Comparison of ENCODE assay signal across 2 cellular contexts in the genomic region with DNA sequence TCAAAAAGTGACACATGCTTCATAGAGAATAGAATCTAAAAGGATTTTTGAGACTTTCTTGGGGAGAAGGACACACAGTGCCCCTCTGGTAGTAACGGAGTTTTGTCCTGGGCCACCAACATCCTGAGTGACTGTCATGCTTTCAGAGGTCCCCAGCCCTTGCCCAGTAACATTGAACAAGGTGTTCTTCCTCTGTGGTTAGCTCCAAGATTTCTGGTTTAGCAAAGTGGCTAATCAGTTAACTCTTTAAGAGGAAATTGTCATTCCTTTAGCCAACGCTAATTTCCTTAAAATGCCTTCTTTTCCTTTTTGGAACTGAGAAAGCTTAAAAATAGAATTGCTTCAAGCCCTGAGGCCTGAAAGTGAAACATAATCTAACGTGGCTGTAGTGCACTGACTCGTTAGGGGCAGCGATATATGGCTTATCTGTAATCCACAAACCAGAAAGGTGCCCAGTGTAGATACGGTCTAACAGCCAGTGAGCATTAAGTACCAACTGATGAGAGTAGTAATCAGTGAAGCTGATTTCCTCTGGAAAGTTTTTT.
TF ChIP-seq lines count a peak whose summit lies in the region.

No MANE protein-coding gene starts in this region.

TF ChIP-seq in WTC11, 78 proteins besides CTCF, POLR2A, EP300 and RAD21 (continued from another document):
- TF ChIP-seq, protein P1, sequence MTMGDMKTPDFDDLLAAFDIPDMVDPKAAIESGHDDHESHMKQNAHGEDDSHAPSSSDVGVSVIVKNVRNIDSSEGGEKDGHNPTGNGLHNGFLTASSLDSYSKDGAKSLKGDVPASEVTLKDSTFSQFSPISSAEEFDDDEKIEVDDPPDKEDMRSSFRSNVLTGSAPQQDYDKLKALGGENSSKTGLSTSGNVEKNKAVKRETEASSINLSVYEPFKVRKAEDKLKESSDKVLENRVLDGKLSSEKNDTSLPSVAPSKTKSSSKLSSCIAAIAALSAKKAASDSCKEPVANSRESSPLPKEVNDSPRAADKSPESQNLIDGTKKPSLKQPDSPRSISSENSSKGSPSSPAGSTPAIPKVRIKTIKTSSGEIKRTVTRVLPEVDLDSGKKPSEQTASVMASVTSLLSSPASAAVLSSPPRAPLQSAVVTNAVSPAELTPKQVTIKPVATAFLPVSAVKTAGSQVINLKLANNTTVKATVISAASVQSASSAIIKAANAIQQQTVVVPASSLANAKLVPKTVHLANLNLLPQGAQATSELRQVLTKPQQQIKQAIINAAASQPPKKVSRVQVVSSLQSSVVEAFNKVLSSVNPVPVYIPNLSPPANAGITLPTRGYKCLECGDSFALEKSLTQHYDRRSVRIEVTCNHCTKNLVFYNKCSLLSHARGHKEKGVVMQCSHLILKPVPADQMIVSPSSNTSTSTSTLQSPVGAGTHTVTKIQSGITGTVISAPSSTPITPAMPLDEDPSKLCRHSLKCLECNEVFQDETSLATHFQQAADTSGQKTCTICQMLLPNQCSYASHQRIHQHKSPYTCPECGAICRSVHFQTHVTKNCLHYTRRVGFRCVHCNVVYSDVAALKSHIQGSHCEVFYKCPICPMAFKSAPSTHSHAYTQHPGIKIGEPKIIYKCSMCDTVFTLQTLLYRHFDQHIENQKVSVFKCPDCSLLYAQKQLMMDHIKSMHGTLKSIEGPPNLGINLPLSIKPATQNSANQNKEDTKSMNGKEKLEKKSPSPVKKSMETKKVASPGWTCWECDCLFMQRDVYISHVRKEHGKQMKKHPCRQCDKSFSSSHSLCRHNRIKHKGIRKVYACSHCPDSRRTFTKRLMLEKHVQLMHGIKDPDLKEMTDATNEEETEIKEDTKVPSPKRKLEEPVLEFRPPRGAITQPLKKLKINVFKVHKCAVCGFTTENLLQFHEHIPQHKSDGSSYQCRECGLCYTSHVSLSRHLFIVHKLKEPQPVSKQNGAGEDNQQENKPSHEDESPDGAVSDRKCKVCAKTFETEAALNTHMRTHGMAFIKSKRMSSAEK (CRISPR knock-in tag; IDR thresholded peaks at IDR 0.05; ENCODE audit: borderline replicate concordance), result no peak
TF ChIP-seq in WTC11: peak in this region for 0.

TF ChIP-seq in GM23338, 12 proteins besides CTCF, POLR2A, EP300 and RAD21 (continued from another document):
- TF ChIP-seq, protein P2, sequence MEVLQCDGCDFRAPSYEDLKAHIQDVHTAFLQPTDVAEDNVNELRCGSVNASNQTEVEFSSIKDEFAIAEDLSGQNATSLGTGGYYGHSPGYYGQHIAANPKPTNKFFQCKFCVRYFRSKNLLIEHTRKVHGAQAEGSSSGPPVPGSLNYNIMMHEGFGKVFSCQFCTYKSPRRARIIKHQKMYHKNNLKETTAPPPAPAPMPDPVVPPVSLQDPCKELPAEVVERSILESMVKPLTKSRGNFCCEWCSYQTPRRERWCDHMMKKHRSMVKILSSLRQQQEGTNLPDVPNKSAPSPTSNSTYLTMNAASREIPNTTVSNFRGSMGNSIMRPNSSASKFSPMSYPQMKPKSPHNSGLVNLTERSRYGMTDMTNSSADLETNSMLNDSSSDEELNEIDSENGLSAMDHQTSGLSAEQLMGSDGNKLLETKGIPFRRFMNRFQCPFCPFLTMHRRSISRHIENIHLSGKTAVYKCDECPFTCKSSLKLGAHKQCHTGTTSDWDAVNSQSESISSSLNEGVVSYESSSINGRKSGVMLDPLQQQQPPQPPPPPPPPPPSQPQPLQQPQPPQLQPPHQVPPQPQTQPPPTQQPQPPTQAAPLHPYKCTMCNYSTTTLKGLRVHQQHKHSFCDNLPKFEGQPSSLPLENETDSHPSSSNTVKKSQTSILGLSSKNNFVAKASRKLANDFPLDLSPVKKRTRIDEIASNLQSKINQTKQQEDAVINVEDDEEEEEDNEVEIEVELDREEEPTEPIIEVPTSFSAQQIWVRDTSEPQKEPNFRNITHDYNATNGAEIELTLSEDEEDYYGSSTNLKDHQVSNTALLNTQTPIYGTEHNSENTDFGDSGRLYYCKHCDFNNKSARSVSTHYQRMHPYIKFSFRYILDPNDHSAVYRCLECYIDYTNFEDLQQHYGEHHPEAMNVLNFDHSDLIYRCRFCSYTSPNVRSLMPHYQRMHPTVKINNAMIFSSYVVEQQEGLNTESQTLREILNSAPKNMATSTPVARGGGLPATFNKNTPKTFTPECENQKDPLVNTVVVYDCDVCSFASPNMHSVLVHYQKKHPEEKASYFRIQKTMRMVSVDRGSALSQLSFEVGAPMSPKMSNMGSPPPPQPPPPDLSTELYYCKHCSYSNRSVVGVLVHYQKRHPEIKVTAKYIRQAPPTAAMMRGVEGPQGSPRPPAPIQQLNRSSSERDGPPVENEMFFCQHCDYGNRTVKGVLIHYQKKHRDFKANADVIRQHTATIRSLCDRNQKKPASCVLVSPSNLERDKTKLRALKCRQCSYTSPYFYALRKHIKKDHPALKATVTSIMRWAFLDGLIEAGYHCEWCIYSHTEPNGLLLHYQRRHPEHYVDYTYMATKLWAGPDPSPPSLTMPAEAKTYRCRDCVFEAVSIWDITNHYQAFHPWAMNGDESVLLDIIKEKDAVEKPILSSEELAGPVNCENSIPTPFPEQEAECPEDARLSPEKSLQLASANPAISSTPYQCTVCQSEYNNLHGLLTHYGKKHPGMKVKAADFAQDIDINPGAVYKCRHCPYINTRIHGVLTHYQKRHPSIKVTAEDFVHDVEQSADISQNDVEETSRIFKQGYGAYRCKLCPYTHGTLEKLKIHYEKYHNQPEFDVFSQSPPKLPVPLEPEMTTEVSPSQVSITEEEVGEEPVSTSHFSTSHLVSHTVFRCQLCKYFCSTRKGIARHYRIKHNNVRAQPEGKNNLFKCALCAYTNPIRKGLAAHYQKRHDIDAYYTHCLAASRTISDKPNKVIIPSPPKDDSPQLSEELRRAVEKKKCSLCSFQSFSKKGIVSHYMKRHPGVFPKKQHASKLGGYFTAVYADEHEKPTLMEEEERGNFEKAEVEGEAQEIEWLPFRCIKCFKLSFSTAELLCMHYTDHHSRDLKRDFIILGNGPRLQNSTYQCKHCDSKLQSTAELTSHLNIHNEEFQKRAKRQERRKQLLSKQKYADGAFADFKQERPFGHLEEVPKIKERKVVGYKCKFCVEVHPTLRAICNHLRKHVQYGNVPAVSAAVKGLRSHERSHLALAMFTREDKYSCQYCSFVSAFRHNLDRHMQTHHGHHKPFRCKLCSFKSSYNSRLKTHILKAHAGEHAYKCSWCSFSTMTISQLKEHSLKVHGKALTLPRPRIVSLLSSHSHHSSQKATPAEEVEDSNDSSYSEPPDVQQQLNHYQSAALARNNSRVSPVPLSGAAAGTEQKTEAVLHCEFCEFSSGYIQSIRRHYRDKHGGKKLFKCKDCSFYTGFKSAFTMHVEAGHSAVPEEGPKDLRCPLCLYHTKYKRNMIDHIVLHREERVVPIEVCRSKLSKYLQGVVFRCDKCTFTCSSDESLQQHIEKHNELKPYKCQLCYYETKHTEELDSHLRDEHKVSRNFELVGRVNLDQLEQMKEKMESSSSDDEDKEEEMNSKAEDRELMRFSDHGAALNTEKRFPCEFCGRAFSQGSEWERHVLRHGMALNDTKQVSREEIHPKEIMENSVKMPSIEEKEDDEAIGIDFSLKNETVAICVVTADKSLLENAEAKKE (CRISPR knock-in tag; IDR thresholded peaks at IDR 0.05), result no peak
- TF ChIP-seq POLR2AphosphoS5 (IDR thresholded peaks at IDR 0.05; ENCODE audit: low read depth) (no peak), EZH2phosphoT487 (IDR thresholded peaks at IDR 0.05; ENCODE audit: unreplicated experiment) (no peak), JUNB (IDR thresholded peaks at IDR 0.05; ENCODE audit: unreplicated experiment) (no peak)
- TF ChIP-seq, protein P3, sequence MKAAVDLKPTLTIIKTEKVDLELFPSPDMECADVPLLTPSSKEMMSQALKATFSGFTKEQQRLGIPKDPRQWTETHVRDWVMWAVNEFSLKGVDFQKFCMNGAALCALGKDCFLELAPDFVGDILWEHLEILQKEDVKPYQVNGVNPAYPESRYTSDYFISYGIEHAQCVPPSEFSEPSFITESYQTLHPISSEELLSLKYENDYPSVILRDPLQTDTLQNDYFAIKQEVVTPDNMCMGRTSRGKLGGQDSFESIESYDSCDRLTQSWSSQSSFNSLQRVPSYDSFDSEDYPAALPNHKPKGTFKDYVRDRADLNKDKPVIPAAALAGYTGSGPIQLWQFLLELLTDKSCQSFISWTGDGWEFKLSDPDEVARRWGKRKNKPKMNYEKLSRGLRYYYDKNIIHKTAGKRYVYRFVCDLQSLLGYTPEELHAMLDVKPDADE (IDR thresholded peaks at IDR 0.05), result no peak
- TF ChIP-seq, protein P4, sequence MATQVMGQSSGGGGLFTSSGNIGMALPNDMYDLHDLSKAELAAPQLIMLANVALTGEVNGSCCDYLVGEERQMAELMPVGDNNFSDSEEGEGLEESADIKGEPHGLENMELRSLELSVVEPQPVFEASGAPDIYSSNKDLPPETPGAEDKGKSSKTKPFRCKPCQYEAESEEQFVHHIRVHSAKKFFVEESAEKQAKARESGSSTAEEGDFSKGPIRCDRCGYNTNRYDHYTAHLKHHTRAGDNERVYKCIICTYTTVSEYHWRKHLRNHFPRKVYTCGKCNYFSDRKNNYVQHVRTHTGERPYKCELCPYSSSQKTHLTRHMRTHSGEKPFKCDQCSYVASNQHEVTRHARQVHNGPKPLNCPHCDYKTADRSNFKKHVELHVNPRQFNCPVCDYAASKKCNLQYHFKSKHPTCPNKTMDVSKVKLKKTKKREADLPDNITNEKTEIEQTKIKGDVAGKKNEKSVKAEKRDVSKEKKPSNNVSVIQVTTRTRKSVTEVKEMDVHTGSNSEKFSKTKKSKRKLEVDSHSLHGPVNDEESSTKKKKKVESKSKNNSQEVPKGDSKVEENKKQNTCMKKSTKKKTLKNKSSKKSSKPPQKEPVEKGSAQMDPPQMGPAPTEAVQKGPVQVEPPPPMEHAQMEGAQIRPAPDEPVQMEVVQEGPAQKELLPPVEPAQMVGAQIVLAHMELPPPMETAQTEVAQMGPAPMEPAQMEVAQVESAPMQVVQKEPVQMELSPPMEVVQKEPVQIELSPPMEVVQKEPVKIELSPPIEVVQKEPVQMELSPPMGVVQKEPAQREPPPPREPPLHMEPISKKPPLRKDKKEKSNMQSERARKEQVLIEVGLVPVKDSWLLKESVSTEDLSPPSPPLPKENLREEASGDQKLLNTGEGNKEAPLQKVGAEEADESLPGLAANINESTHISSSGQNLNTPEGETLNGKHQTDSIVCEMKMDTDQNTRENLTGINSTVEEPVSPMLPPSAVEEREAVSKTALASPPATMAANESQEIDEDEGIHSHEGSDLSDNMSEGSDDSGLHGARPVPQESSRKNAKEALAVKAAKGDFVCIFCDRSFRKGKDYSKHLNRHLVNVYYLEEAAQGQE (IDR thresholded peaks at IDR 0.05; ENCODE audit: unreplicated experiment), result no peak
